22 cellular contexts compared by ENCODE assay signal in the genomic region with DNA sequence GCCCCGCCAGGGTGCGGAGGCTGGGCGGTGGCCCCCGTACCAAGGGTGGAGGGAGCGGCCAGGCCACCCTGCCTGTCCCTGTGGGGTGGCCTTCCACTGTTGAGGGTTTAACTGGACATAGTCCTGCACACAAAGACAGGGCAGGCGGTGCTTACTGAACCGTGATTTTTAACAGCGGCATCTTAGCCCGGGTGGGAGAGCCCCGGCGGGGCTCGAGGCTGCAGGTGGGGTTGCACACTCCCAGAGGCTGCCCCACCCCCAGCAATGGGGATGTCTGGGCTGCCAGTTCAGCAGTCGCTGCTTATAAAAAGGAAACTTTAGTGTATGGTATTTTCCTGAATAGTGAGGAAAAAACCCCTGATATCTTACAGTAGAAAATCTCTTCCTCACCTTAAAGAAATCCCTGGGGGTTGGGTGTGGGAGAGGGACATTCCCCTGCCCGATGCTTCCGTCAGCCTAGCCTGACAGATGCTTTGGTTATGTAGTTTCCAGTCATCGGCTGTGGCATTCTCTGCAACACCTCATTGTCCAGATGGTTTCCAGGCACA.
DNase-seq lines count a peak whose midpoint lies in the region; ATAC-seq, FAIRE-seq and TF ChIP-seq lines count a peak whose summit lies in the region.
"Had no signal": no experiment of that assay in that cellular context is flagged by ENCODE, and none has a peak within 500 bp of the region (broad histone marks: within the 10 kb centered on the region; RNA-seq: fewer than 3 reads in every experiment).

No MANE protein-coding gene starts in this region.

- WGBS in K562 (ENCODE audit: insufficient coverage, low coverage, missing lambda C conversion rate): 6% methylated on average over 16 of the region's 16 CpGs

- POLR2A ChIA-PET in K562 (lab: Yijun Ruan, JAX): no interaction called here

- H3K9me1 ChIP-seq in K562 (ENCODE audit: control insufficient read depth, insufficient read depth, low read length): no peaks in the 10 kb centered on the region

- no peak for FAIRE-seq in K562 (lab: Jason Lieb, UNC)
- FAIRE-seq: HTR-8/SVneo had no signal

- peaks cover 0 to 4% of the 10 kb centered on the region in 2 experiments; a peak in 2 of 5 replicates for H3K4me1 ChIP-seq in K562 (replicated peaks in 1 of 2; ENCODE audit: control insufficient read depth in 2 of 2, insufficient read depth in 2 of 2, low read length in 2 of 2)
- H3K4me1 ChIP-seq: ascending aorta, BE2C, esophagus muscularis mucosa, left ventricle myocardium inferior had no signal

- no peak for TF ChIP-seq EP300 in K562 (IDR thresholded peaks at IDR 0.05; ENCODE audit: low read length)

- TF ChIP-seq RAD21 in K562 (CRISPR knock-in tag; conservative IDR thresholded peaks at IDR 0.05 in 1 of 2, IDR thresholded peaks at IDR 0.05 in 1 of 2): no peak

- H3K4me2 ChIP-seq in K562 (ENCODE audit: insufficient read depth, low read length): peak overlapping the region; percentile 16; the same call in 1 of the 2 replicates
- H3K4me2 ChIP-seq: hepatocyte had no signal

- CTCF ChIA-PET in K562 (lab: Yijun Ruan, JAX; ENCODE audit: low intra/inter-chr PET ratio): no interaction called here

- peaks cover 6% of the 10 kb centered on the region; the same call in 1 of the 2 replicates for H4K20me1 ChIP-seq in K562 (replicated peaks; ENCODE audit: control insufficient read depth, insufficient read depth, low read length)

- intact Hi-C loops in K562 (cut with micrococcal nuclease): no loop called here

- TF ChIP-seq POLR2A in K562 (conservative IDR thresholded peaks at IDR 0.05): no peak

- H3K79me2 ChIP-seq in K562 (ENCODE audit: control insufficient read depth, insufficient read depth, low read length): no peaks in the 10 kb centered on the region
- H3K79me2 ChIP-seq: hepatocyte had no signal

- no peaks in the 10 kb centered on the region for H3K36me3 ChIP-seq in K562 (ENCODE audit: control insufficient read depth, insufficient read depth, low read length)
- H3K36me3 ChIP-seq: ascending aorta, BE2C, esophagus muscularis mucosa, left ventricle myocardium inferior had no signal

- H3K27ac ChIP-seq in K562 (ENCODE audit: extremely low read depth, low read depth, low read length): no peak overlapping the region
- H3K27ac ChIP-seq: ascending aorta, esophagus muscularis mucosa, hepatocyte, left ventricle myocardium inferior had no signal

- DNase-seq in GM13977 (ENCODE audit: low spot score): peak; percentile 67
- no peak for DNase-seq in K562 (ENCODE audit: extremely low read depth in 1 of 4, low spot score in 3 of 4)
- no peak for DNase-seq in omental fat pad (ENCODE audit: low spot score)
- no peak for DNase-seq in NCI-H446 (lab: John Stamatoyannopoulos, UW)
- DNase-seq in GM19238 (ENCODE audit: insufficient read length, low spot score): no peak
- DNase-seq: BE2C; DMS79 treated with DMSO at 0.1 percent for 48 hours; left ventricle myocardium inferior; MV-4-11; naive thymus-derived CD8-positive, alpha-beta T cell; NCI-H2227 treated with DMSO at 0.1 percent for 48 hours; PC-3; right cardiac atrium; stimulated activated CD4-positive, alpha-beta T cell treated with anti-CD3 and anti-CD28 coated beads, Interleukin-4, amount 100 ng/mL, for 1 hour; stimulated activated naive CD4-positive, alpha-beta T cell treated with Interleukin-2 at 50 U/mL for 16 hours had no signal

- in situ Hi-C loops in GM13977 (cut with MboI; ENCODE audit: low pct_unique_long_range_greater_than_20kb, low sequenced_read_pairs, unreplicated experiment) (no loop called here), K562 (cut with MboI) (no loop called here)

- ATAC-seq in GM21367 (IDR thresholded peaks at IDR 0.05; ENCODE audit: unreplicated experiment): peak; percentile 37
- ATAC-seq in HG03159 (IDR thresholded peaks at IDR 0.05; ENCODE audit: unreplicated experiment): peak; percentile 47
- peak; percentile 5; the same call in 1 of the 3 replicates for ATAC-seq in K562
- ATAC-seq in omental fat pad (ENCODE audit: low FRiP score): no peak
- no peak for ATAC-seq in GM18517 (IDR thresholded peaks at IDR 0.05; ENCODE audit: unreplicated experiment)
- ATAC-seq: naive thymus-derived CD8-positive, alpha-beta T cell; PC-3; right cardiac atrium had no signal

- BruUV-seq in K562 (replicated peaks; lab: Mats Ljungman, UMichigan): no TSS peak

- H3K9me3 ChIP-seq in K562 (replicated peaks; ENCODE audit: control insufficient read depth, insufficient read depth, low read depth, low read length): no peaks in the 10 kb centered on the region
- H3K9me3 ChIP-seq: ascending aorta, BE2C, esophagus muscularis mucosa, left ventricle myocardium inferior had no signal

- peaks cover 77 to 87% of the 10 kb centered on the region in 2 experiments for H3K27me3 ChIP-seq in K562 (ENCODE audit: control insufficient read depth in 2 of 2, insufficient read depth in 2 of 2, low read length in 2 of 2)
- H3K27me3 ChIP-seq: ascending aorta had no signal

- H2AFZ ChIP-seq in K562 (ENCODE audit: low read depth, low read length): no peak overlapping the region
- H2AFZ ChIP-seq: hepatocyte had no signal

- TF ChIP-seq CTCF in GM13977 (IDR thresholded peaks at IDR 0.05; ENCODE audit: extremely low read depth, insufficient read depth, missing control alignments): no peak
- no peak for TF ChIP-seq CTCF in K562 (IDR thresholded peaks at IDR 0.05 in 2 of 3, conservative IDR thresholded peaks at IDR 0.05 in 1 of 3; ENCODE audit: insufficient read depth in 2 of 3, low read depth in 1 of 3, low read length in 3 of 3)
- no peak for TF ChIP-seq CTCF in omental fat pad (IDR thresholded peaks at IDR 0.05)

- H3K4me3 ChIP-seq in K562: no peak overlapping the region
- H3K4me3 ChIP-seq: ascending aorta, esophagus muscularis mucosa, hepatocyte, left ventricle myocardium inferior had no signal

- H3K9ac ChIP-seq in K562 (ENCODE audit: insufficient read depth in 1 of 2, low read depth in 2 of 2, low read length in 2 of 2): no peak overlapping the region

TF ChIP-seq in K562, 482 proteins besides CTCF, POLR2A, EP300 and RAD21:
- TF ChIP-seq MAFG (tag; conservative IDR thresholded peaks at IDR 0.05) (no peak), ARID4B (CRISPR knock-in tag; IDR thresholded peaks at IDR 0.05) (no peak), SREBF1 (IDR thresholded peaks at IDR 0.05; ENCODE audit: borderline replicate concordance, low read depth, low read length) (no peak), ZNF134 (CRISPR knock-in tag; conservative IDR thresholded peaks at IDR 0.05) (no peak), ZNF699 (CRISPR knock-in tag; IDR thresholded peaks at IDR 0.05; ENCODE audit: insufficient replicate concordance) (no peak), MCM5 (IDR thresholded peaks at IDR 0.05; ENCODE audit: low read depth) (no peak), ZNF780A (CRISPR knock-in tag; IDR thresholded peaks at IDR 0.05) (no peak)
- TF ChIP-seq, protein P1, sequence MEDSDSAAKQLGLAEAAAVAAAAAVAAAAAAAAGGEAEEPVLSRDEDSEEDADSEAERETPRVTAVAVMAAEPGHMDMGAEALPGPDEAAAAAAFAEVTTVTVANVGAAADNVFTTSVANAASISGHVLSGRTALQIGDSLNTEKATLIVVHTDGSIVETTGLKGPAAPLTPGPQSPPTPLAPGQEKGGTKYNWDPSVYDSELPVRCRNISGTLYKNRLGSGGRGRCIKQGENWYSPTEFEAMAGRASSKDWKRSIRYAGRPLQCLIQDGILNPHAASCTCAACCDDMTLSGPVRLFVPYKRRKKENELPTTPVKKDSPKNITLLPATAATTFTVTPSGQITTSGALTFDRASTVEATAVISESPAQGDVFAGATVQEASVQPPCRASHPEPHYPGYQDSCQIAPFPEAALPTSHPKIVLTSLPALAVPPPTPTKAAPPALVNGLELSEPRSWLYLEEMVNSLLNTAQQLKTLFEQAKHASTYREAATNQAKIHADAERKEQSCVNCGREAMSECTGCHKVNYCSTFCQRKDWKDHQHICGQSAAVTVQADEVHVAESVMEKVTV (CRISPR knock-in tag; IDR thresholded peaks at IDR 0.05): no peak

Comparison
In these comparisons a context has a peak if more than half of its experiments do, and no peak if none do; other contexts are left out.
1. ATAC-seq: peak in GM21367 (single experiment), HG03159 (single experiment) and K562 (single experiment); none in omental fat pad (single experiment) and GM18517 (single experiment).